Comparison of ENCODE assay signal across 17 cellular contexts in the genomic region with DNA sequence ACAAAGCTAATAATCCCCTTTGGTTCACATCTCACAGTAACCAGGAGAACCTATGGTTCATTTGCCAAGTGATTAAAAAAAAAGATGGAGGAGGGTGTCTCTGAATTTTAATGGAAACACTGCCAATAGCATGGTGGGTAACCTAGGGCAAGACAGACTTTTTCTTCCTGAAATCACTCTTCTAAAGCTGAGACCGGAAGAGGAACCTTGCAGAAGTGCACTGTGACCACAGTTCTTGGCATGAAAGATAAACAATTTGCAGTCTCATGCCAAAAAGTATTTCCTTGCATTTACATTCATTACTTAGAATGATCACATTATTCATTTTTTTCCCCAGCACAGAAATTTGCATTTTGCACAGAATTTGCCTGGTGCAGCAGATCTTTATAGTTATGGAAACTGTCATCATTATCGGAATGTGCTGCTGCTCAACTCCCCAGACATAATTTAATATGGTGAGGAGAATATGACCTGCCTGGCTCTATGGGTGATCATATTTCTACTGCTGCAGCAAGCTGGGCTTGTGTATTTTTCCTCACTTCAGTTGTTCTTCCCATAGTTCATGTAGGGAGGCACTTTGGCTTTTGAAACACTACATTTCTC. TPM values are rescaled to one million over a fixed set of nuclear protein-coding genes. Genes with fewer than 3 reads are reported as not detected.
DNase-seq lines count a peak whose midpoint lies in the region; ATAC-seq and TF ChIP-seq lines count a peak whose summit lies in the region.
"Had no signal": no experiment of that assay in that cellular context is flagged by ENCODE, and none has a peak within 500 bp of the region (broad histone marks: within the 10 kb centered on the region; RNA-seq: fewer than 3 reads in every experiment).

No MANE protein-coding gene starts in this region.

- CTCF ChIA-PET in CD4-positive, alpha-beta T cell (lab: Charles Lee): interaction anchor here (2.3 kb wide), 1 partner anchor 36 kb away, joined by 6 read pairs; no protein-coding TSS in a partner anchor

- no peak overlapping the region for H3K27ac ChIP-seq in CD4-positive, alpha-beta T cell (ENCODE audit: low read depth, low read length)
- H3K27ac ChIP-seq in upper lobe of left lung: no peak overlapping the region
- H3K27ac ChIP-seq: brain microvascular endothelial cell, heart right ventricle, VCaP had no signal

- DNase-seq in AML-193 (lab: John Stamatoyannopoulos, UW): peak; percentile 84 to 87
- DNase-seq in CD4-positive, alpha-beta T cell: no peak
- DNase-seq in OCI-M1 (lab: John Stamatoyannopoulos, UW): peak; percentile 83
- no peak for DNase-seq in activated naive CD8-positive, alpha-beta T cell treated with anti-CD3 and anti-CD28 coated beads, Interleukin-2, amount 50 U/mL, for 24 hours
- no peak for DNase-seq in upper lobe of left lung
- DNase-seq: brain microvascular endothelial cell, heart right ventricle, NCI-H2081, SIG-M5 had no signal

- peak overlapping the region; percentile 80 for H3K27ac Mint-ChIP-seq in CD4-positive, alpha-beta T cell
- peak overlapping the region; percentile 23 for H3K27ac Mint-ChIP-seq in activated naive CD8-positive, alpha-beta T cell treated with anti-CD3 and anti-CD28 coated beads, Interleukin-2, amount 50 U/mL, for 24 hours

- TF ChIP-seq CTCF in CD4-positive, alpha-beta T cell (IDR thresholded peaks at IDR 0.05): no peak
- TF ChIP-seq CTCF in upper lobe of left lung (IDR thresholded peaks at IDR 0.05): no peak

- peak overlapping the region; percentile 52 for H3K4me3 Mint-ChIP-seq in CD4-positive, alpha-beta T cell
- peak overlapping the region; percentile 3 for H3K4me3 Mint-ChIP-seq in activated naive CD8-positive, alpha-beta T cell treated with anti-CD3 and anti-CD28 coated beads, Interleukin-2, amount 50 U/mL, for 24 hours

- POLR2A ChIA-PET in CD4-positive, alpha-beta T cell (lab: Charles Lee): interaction anchor here (0.7 to 1.0 kb wide), 5 partner anchors 137 to 368 kb away, joined by 3 to 6 read pairs (median 3); a partner anchor contains a TSS

- H3K9me3 Mint-ChIP-seq in CD4-positive, alpha-beta T cell: no peaks in the 10 kb centered on the region
- H3K9me3 Mint-ChIP-seq in activated naive CD8-positive, alpha-beta T cell treated with anti-CD3 and anti-CD28 coated beads, Interleukin-2, amount 50 U/mL, for 24 hours: no peaks in the 10 kb centered on the region

- H3K36me3 Mint-ChIP-seq in CD4-positive, alpha-beta T cell (ENCODE audit: low read depth): peaks cover 29% of the 10 kb centered on the region
- peaks cover 4% of the 10 kb centered on the region for H3K36me3 Mint-ChIP-seq in activated naive CD8-positive, alpha-beta T cell treated with anti-CD3 and anti-CD28 coated beads, Interleukin-2, amount 50 U/mL, for 24 hours (ENCODE audit: low read depth)

- TF ChIP-seq EP300 in upper lobe of left lung (IDR thresholded peaks at IDR 0.05): no peak

- no peak overlapping the region for H3K4me3 ChIP-seq in upper lobe of left lung
- H3K4me3 ChIP-seq: GM12878, heart right ventricle had no signal

- H3K9me3 ChIP-seq in CD4-positive, alpha-beta T cell (ENCODE audit: control insufficient read depth, low read length): no peaks in the 10 kb centered on the region
- H3K9me3 ChIP-seq in upper lobe of left lung: no peaks in the 10 kb centered on the region
- H3K9me3 ChIP-seq: heart right ventricle had no signal

- intact Hi-C loops in CD4-positive, alpha-beta T cell (cut with DNase I, micrococcal nuclease): no loop called here

- ATAC-seq in CD4-positive, alpha-beta T cell (ENCODE audit: poor library complexity): peak; percentile 49
- ATAC-seq in activated naive CD8-positive, alpha-beta T cell treated with anti-CD3 and anti-CD28 coated beads, Interleukin-2, amount 50 U/mL, for 24 hours: no peak
- ATAC-seq in GM19023 (IDR thresholded peaks at IDR 0.05; ENCODE audit: unreplicated experiment) (no peak), HG02973 (IDR thresholded peaks at IDR 0.05; ENCODE audit: unreplicated experiment) (no peak), upper lobe of left lung (ENCODE audit: low FRiP score in 2 of 2) (no peak)
- ATAC-seq: GM12878, HCT116, heart right ventricle, left lobe of liver had no signal

- H3K27me3 ChIP-seq in CD4-positive, alpha-beta T cell (ENCODE audit: control insufficient read depth, insufficient read depth, low read length): no peaks in the 10 kb centered on the region
- no peaks in the 10 kb centered on the region for H3K27me3 ChIP-seq in upper lobe of left lung
- H3K27me3 ChIP-seq: brain microvascular endothelial cell had no signal

- H3K4me1 Mint-ChIP-seq in CD4-positive, alpha-beta T cell (ENCODE audit: low read depth): peaks cover 79% of the 10 kb centered on the region
- peaks cover 37% of the 10 kb centered on the region for H3K4me1 Mint-ChIP-seq in activated naive CD8-positive, alpha-beta T cell treated with anti-CD3 and anti-CD28 coated beads, Interleukin-2, amount 50 U/mL, for 24 hours

- H3K27me3 Mint-ChIP-seq in CD4-positive, alpha-beta T cell: no peaks in the 10 kb centered on the region
- H3K27me3 Mint-ChIP-seq in activated naive CD8-positive, alpha-beta T cell treated with anti-CD3 and anti-CD28 coated beads, Interleukin-2, amount 50 U/mL, for 24 hours: no peaks in the 10 kb centered on the region

- TF ChIP-seq POLR2A in upper lobe of left lung (IDR thresholded peaks at IDR 0.05): no peak

- no peaks in the 10 kb centered on the region for H3K36me3 ChIP-seq in upper lobe of left lung
- H3K36me3 ChIP-seq: brain microvascular endothelial cell, heart right ventricle had no signal

- 29 to 33% methylated on average over 2 of the region's 2 CpGs for WGBS in upper lobe of left lung, 2 donors

- no peaks in the 10 kb centered on the region for H3K4me1 ChIP-seq in upper lobe of left lung

RNA-seq across cellular contexts. Expression of a gene that starts 42.2 kb away (rescaled TPM):
- 1 to 10 TPM; 1.0 to 1.4 TPM for total RNA-seq in CD4-positive, alpha-beta T cell
- 1 to 10 TPM in 2 of 6 donors, under 1 TPM in 2, not detected in 2; 0.27 to 3.2 (median 1.5) TPM for total RNA-seq in upper lobe of left lung
- total RNA-seq: GM12878, left lobe of liver, LHCN-M2, subcutaneous adipose tissue had no signal

Comparison
In these comparisons a context has a peak if more than half of its experiments do, and no peak if none do; other contexts are left out.
1. DNase-seq: peak in AML-193 (2 of 2) and OCI-M1 (single experiment); none in CD4-positive, alpha-beta T cell (0 of 10), activated naive CD8-positive, alpha-beta T cell treated with anti-CD3 and anti-CD28 coated beads, Interleukin-2, amount 50 U/mL, for 24 hours (single experiment) and upper lobe of left lung (0 of 2).